9 cellular contexts compared by ENCODE assay signal in the genomic region with DNA sequence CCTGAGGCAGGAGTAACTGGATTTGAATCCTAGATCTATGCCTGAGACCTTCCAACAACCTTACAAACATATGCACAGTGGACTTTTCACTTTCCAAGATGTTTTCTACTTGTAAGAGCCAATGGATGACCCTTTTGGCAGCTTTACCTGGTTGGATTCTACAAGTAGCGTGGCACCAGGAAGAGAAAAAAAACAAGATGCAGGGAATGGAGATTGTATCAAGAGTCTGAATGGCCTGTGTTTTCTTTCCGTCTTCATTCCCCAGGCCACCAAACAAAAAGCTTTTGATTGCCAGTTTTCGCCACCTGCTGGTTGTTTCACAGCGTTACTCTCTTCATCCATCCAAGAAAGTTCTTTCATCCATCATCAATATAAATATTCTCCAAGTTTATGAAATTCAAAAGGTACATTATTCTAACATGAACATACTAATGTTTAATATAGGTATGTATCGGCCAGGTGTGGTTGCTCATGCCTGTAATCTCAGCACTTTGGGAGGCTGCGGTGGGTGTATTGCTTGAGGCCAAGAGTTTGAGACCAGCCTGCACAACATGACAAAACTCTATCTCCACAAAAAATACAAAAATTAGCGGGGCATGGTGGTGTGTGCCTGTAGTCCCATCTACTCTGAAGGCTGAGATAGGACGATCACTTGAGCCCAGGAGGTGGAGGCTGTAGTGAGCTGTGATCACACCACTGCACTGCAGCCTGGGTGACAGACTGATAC. TPM values are rescaled to one million over a fixed set of nuclear protein-coding genes. Genes with fewer than 3 reads are reported as not detected.
DNase-seq lines count a peak whose midpoint lies in the region; ATAC-seq and TF ChIP-seq lines count a peak whose summit lies in the region.
"Had no signal": no experiment of that assay in that cellular context is flagged by ENCODE, and none has a peak within 500 bp of the region (broad histone marks: within the 10 kb centered on the region; RNA-seq: fewer than 3 reads in every experiment).

No MANE protein-coding gene starts in this region.

- no peaks in the 10 kb centered on the region for H3K27me3 Mint-ChIP-seq in activated T-cell treated with anti-CD3 and anti-CD28 coated beads, Interleukin-2, amount 50 U/mL, for 24 hours
- peaks cover 10% of the 10 kb centered on the region for H3K27me3 Mint-ChIP-seq in neural progenitor cell (ENCODE audit: insufficient read depth, low read depth)

- peak overlapping the region; percentile 47 for H3K14ac ChIP-seq in IMR-90 (replicated peaks; ENCODE audit: low read depth, low read length)

- no peak overlapping the region for H3K23ac ChIP-seq in IMR-90 (ENCODE audit: low read depth, low read length)

- POLR2A ChIA-PET in IMR-90 (lab: Charles Lee; ENCODE audit: unreplicated experiment): no interaction called here

- H4K20me1 ChIP-seq in IMR-90 (ENCODE audit: insufficient read depth, low read length) (no peaks in the 10 kb centered on the region), neural progenitor cell (ENCODE audit: low read depth) (peaks cover 8% of the 10 kb centered on the region)

- no CpG with 5 or more reads among the region's 8 CpGs for WGBS in IMR-90 (ENCODE audit: extremely low coverage in 2 of 2, insufficient read length in 1 of 2), 2 experiments

- H3K9me3 ChIP-seq in IMR-90 (ENCODE audit: control insufficient read depth, insufficient read depth, low read length) (no peaks in the 10 kb centered on the region), neural progenitor cell (ENCODE audit: low read depth) (no peaks in the 10 kb centered on the region)

- no peak overlapping the region for H2BK120ac ChIP-seq in IMR-90 (ENCODE audit: low read depth, low read length)

- H3K27me3 ChIP-seq in IMR-90 (ENCODE audit: control insufficient read depth, insufficient read depth, low read length) (peaks cover 9% of the 10 kb centered on the region), neural progenitor cell (peaks cover 38% of the 10 kb centered on the region)

- intact Hi-C loops in IMR-90 (cut with micrococcal nuclease): loop anchor here (1.0 to 10.0 kb wide), 7 partner anchors 71 to 798 kb away; a partner anchor contains a TSS

- H2BK20ac ChIP-seq in IMR-90 (ENCODE audit: low read depth, low read length): peak overlapping the region; percentile 2; the same call in 1 of the 2 replicates

- H3K79me1 ChIP-seq in IMR-90 (ENCODE audit: low read depth in 1 of 2, low read length in 2 of 2): peaks cover 0 to 4% of the 10 kb centered on the region in 2 experiments; a peak in 1 of 4 replicates

- H4K8ac ChIP-seq in IMR-90 (ENCODE audit: low read depth in 2 of 2, low read length in 2 of 2): peak overlapping the region in 1 of 2 experiments; percentile 48; a peak in 1 of 4 replicates

- H3K4me1 Mint-ChIP-seq in activated T-cell treated with anti-CD3 and anti-CD28 coated beads, Interleukin-2, amount 50 U/mL, for 24 hours (ENCODE audit: low read depth): peaks cover 19% of the 10 kb centered on the region
- peaks cover 21% of the 10 kb centered on the region for H3K4me1 Mint-ChIP-seq in neural progenitor cell

- in situ Hi-C loops in IMR-90 (cut with MboI; ENCODE audit: low sequenced_read_pairs): loop anchor here (5.0 kb wide), 1 partner anchor 306 kb away; no protein-coding TSS in a partner anchor

- TF ChIP-seq POLR2A in IMR-90 (IDR thresholded peaks at IDR 0.05; ENCODE audit: low read depth, low read length): no peak

- no peak overlapping the region for H3K56ac ChIP-seq in IMR-90 (ENCODE audit: extremely low read depth, insufficient read depth, low read length)

- no peak overlapping the region; the same call in 1 of the 2 replicates for H3K9ac ChIP-seq in IMR-90 (ENCODE audit: low read depth, low read length)
- H3K9ac ChIP-seq in neural progenitor cell: no peak overlapping the region

- no peaks in the 10 kb centered on the region for H3K79me2 ChIP-seq in neural progenitor cell (ENCODE audit: low read depth)

- peak overlapping the region; percentile 7 for H3K27ac Mint-ChIP-seq in activated T-cell treated with anti-CD3 and anti-CD28 coated beads, Interleukin-2, amount 50 U/mL, for 24 hours
- H3K27ac Mint-ChIP-seq in neural progenitor cell: no peak overlapping the region
- H3K27ac Mint-ChIP-seq: activated naive CD4-positive, alpha-beta T cell treated with anti-CD3 and anti-CD28 coated beads, Interleukin-2, amount 50 U/mL, for 72 hours had no signal

- H2AK9ac ChIP-seq in IMR-90 (replicated peaks; ENCODE audit: low read depth, low read length, poor library complexity): no peak overlapping the region

- CTCF ChIA-PET in IMR-90 (lab: Yijun Ruan, JAX): interaction anchor here (0.6 to 2.9 kb wide), 8 partner anchors 10 to 345 kb away, joined by 3 to 20 read pairs (median 4); no protein-coding TSS in a partner anchor

- DNase-seq in DMS153 (lab: John Stamatoyannopoulos, UW): peak; percentile 60
- DNase-seq in IMR-90: peak; percentile 73
- DNase-seq in NOMO-1 treated with dmso at 0.1 percent for 144 hours (lab: John Stamatoyannopoulos, UW; ENCODE audit: unreplicated experiment): peak; percentile 80
- DNase-seq in activated T-cell treated with anti-CD3 and anti-CD28 coated beads, Interleukin-2, amount 50 U/mL, for 24 hours: no peak
- peak; percentile 89 for DNase-seq in fibroblast of peridontal ligament (ENCODE audit: extremely low read depth)
- DNase-seq in neural progenitor cell (ENCODE audit: low spot score): peak; percentile 84
- DNase-seq in cortex of kidney (lab: John Stamatoyannopoulos, UW): no peak

- peak; percentile 79 for TF ChIP-seq RAD21 in IMR-90 (IDR thresholded peaks at IDR 0.05; ENCODE audit: low read length)

- no peaks in the 10 kb centered on the region for H3K9me1 ChIP-seq in IMR-90 (ENCODE audit: insufficient read depth, low read length)

- peak; percentile 25; the same call in 1 of the 2 replicates for ATAC-seq in IMR-90 (ENCODE audit: low read depth)
- ATAC-seq in GM21390 (IDR thresholded peaks at IDR 0.05; ENCODE audit: unreplicated experiment): no peak
- ATAC-seq: activated naive CD4-positive, alpha-beta T cell treated with anti-CD3 and anti-CD28 coated beads, Interleukin-2, amount 50 U/mL, for 72 hours had no signal

- H4K91ac ChIP-seq in IMR-90 (ENCODE audit: insufficient read depth, low read depth, low read length): no peak overlapping the region

- dilution Hi-C loops in IMR-90 (cut with HindIII; ENCODE audit: low sequenced_read_pairs, unreplicated experiment): no loop called here

- H3K9me3 Mint-ChIP-seq in activated T-cell treated with anti-CD3 and anti-CD28 coated beads, Interleukin-2, amount 50 U/mL, for 24 hours: no peaks in the 10 kb centered on the region
- H3K9me3 Mint-ChIP-seq in neural progenitor cell: no peaks in the 10 kb centered on the region
- H3K9me3 Mint-ChIP-seq: activated naive CD4-positive, alpha-beta T cell treated with anti-CD3 and anti-CD28 coated beads, Interleukin-2, amount 50 U/mL, for 72 hours had no signal

- TF ChIP-seq CTCF in IMR-90 (conservative IDR thresholded peaks at IDR 0.05; ENCODE audit: low read depth, low read length) (peak; percentile 89), neural progenitor cell (IDR thresholded peaks at IDR 0.05) (peak; percentile 87)

- H3K4ac ChIP-seq in IMR-90 (ENCODE audit: low read depth, low read length): no peak overlapping the region

- H3K27ac ChIP-seq in IMR-90 (ENCODE audit: insufficient read depth, low read length) (no peak overlapping the region), neural progenitor cell (no peak overlapping the region)

- H3K36me3 ChIP-seq in IMR-90 (ENCODE audit: control insufficient read depth, insufficient read depth, low read length) (no peaks in the 10 kb centered on the region), neural progenitor cell (no peaks in the 10 kb centered on the region)

- H3K18ac ChIP-seq in IMR-90 (ENCODE audit: low read depth, low read length): no peak overlapping the region

- H3F3A ChIP-seq in neural progenitor cell (ENCODE audit: low read depth): peaks cover 23% of the 10 kb centered on the region

- H2AK5ac ChIP-seq in IMR-90 (ENCODE audit: low read depth, low read length): no peak overlapping the region

- H3K4me2 ChIP-seq in IMR-90 (ENCODE audit: low read depth, low read length) (peak overlapping the region; percentile 25; the same call in 1 of the 2 replicates), neural progenitor cell (no peak overlapping the region)

- H3K4me3 Mint-ChIP-seq in activated T-cell treated with anti-CD3 and anti-CD28 coated beads, Interleukin-2, amount 50 U/mL, for 24 hours: no peak overlapping the region
- no peak overlapping the region for H3K4me3 Mint-ChIP-seq in neural progenitor cell

- H2BK5ac ChIP-seq in IMR-90 (ENCODE audit: low read depth, low read length, poor library complexity, severe bottlenecking): no peak overlapping the region

- H3K4me3 ChIP-seq in IMR-90 (ENCODE audit: insufficient read depth, low read depth, low read length) (no peak overlapping the region), neural progenitor cell (no peak overlapping the region)

- no peak overlapping the region for H4K5ac ChIP-seq in IMR-90 (ENCODE audit: low read depth, low read length)

- peaks cover 9% of the 10 kb centered on the region for H3K4me1 ChIP-seq in IMR-90 (ENCODE audit: control insufficient read depth, insufficient read depth, low read length)
- H3K4me1 ChIP-seq in neural progenitor cell: peaks cover 12% of the 10 kb centered on the region

- BruUV-seq in IMR-90 (replicated peaks; lab: Mats Ljungman, UMichigan): no TSS peak

- peaks cover 19% of the 10 kb centered on the region for H3K36me3 Mint-ChIP-seq in activated T-cell treated with anti-CD3 and anti-CD28 coated beads, Interleukin-2, amount 50 U/mL, for 24 hours (ENCODE audit: low read depth)
- H3K36me3 Mint-ChIP-seq in neural progenitor cell: peaks cover 3% of the 10 kb centered on the region

- H2BK15ac ChIP-seq in IMR-90 (ENCODE audit: low read depth, low read length): no peak overlapping the region

- H2AFZ ChIP-seq in IMR-90 (replicated peaks; ENCODE audit: low read length, poor library complexity) (peak overlapping the region; percentile 68), neural progenitor cell (replicated peaks) (peak overlapping the region; percentile 44)

TF ChIP-seq in IMR-90, 13 proteins besides CTCF, POLR2A, EP300 and RAD21 (continues in another document):
- TF ChIP-seq MXI1 (IDR thresholded peaks at IDR 0.05; ENCODE audit: borderline replicate concordance, low read depth, low read length) (no peak), CEBPB (IDR thresholded peaks at IDR 0.05; ENCODE audit: low read depth, low read length) (no peak), BHLHE40 (IDR thresholded peaks at IDR 0.05; ENCODE audit: low read depth, low read length) (no peak)

RNA-seq across cellular contexts. Expression of a gene that starts 3.5 kb away (rescaled TPM):
- 0.54 and 0.56 TPM in 2 replicates for total RNA-seq in IMR-90 (2012; rRNA removed)
- polyA plus RNA-seq in IMR-90 (2012; rRNA removed): 0.24 and 0.33 TPM in 2 replicates
- 0.14 and 0.19 TPM in 2 replicates for polyA plus RNA-seq in IMR-90 (2012; cell fraction: cytosol; rRNA removed)
- polyA plus RNA-seq in IMR-90 (2012; cell fraction: nucleus; rRNA removed; ENCODE audit: low replicate concordance): 0.11 and 0.15 TPM in 2 replicates
- total RNA-seq in neural progenitor cell (ENCODE audit: low replicate concordance): 4.2 and 4.9 TPM in 2 replicates

RNA-seq across cellular contexts. Expression of a gene that starts 43.9 kb away (rescaled TPM):
- total RNA-seq in IMR-90 (2012; rRNA removed) (21.5 and 23.3 TPM in 2 replicates), neural progenitor cell (ENCODE audit: low replicate concordance) (20.6 and 21.2 TPM in 2 replicates)
- polyA plus RNA-seq in IMR-90 (2012; rRNA removed): 19.3 and 21.9 TPM in 2 replicates
- polyA plus RNA-seq in IMR-90 (2012; cell fraction: cytosol; rRNA removed): 13.9 and 41.4 TPM in 2 replicates
- 8.6 and 22.4 TPM in 2 replicates for polyA plus RNA-seq in IMR-90 (2012; cell fraction: nucleus; rRNA removed; ENCODE audit: low replicate concordance)

Comparison
In these comparisons a context has a peak if more than half of its experiments do, and no peak if none do; other contexts are left out.
1. DNase-seq: peak in DMS153 (single experiment), IMR-90 (single experiment), NOMO-1 treated with dmso at 0.1 percent for 144 hours (single experiment), fibroblast of peridontal ligament (single experiment) and neural progenitor cell (single experiment); none in activated T-cell treated with anti-CD3 and anti-CD28 coated beads, Interleukin-2, amount 50 U/mL, for 24 hours (single experiment) and cortex of kidney (single experiment).